ENCODE assay signal across 8 cellular contexts in genomic region chr6:155313602-155314091, GRCh38. TPM values are rescaled to one million over a fixed set of nuclear protein-coding genes. Genes with fewer than 3 reads are reported as not detected.
DNase-seq lines count a peak whose midpoint lies in the region; ATAC-seq lines count a peak whose summit lies in the region.

No MANE protein-coding gene starts in this region.

- peaks cover 18% of the 10 kb centered on the region for H3K4me1 ChIP-seq in GM23248 (ENCODE audit: insufficient read depth)

- H3K27me3 ChIP-seq in GM23248 (replicated peaks; ENCODE audit: insufficient read depth), result no peaks in the 10 kb centered on the region

- peaks cover 38% of the 10 kb centered on the region for H3K36me3 Mint-ChIP-seq in activated T-helper 2 cell treated with anti-CD3 and anti-CD28 coated beads, Interferon-gamma antibody, Interleukin-2, Interleukin-4, amounts not matched to agents 10 μg/mL and 5 μg/mL and 100 μg/mL, durations not matched to agents 14 hours and 24 hours and 36 hours (ENCODE audit: low read depth)
- peaks cover 13% of the 10 kb centered on the region for H3K36me3 Mint-ChIP-seq in stimulated activated memory B cell treated with anti-CD40 and anti-IgM and Interleukin-4, amounts not matched to agents 10 μg/mL and 1 μg/mL and 100 μg/mL, for 72 hours

- peak overlapping the region; percentile 93 for H3K4me2 ChIP-seq in GM23248 (ENCODE audit: unreplicated experiment)

- 1 to 3% methylated on average over 15 of the region's 15 CpGs for WGBS in GM23248 (ENCODE audit: low coverage in 1 of 2, low lambda C conversion rate in 2 of 2, missing lambda C conversion rate in 2 of 2), 2 experiments

- ATAC-seq in stimulated activated memory B cell treated with anti-CD40 and anti-IgM and Interleukin-4, amounts not matched to agents 10 μg/mL and 1 μg/mL and 100 μg/mL, for 72 hours, result peak; percentile 17

- H4K20me1 ChIP-seq in GM23248 (ENCODE audit: insufficient read depth), result no peaks in the 10 kb centered on the region

- H3K27ac ChIP-seq in GM23248, result no peak overlapping the region

- peaks cover 34% of the 10 kb centered on the region for H3K4me1 Mint-ChIP-seq in activated T-helper 2 cell treated with anti-CD3 and anti-CD28 coated beads, Interferon-gamma antibody, Interleukin-2, Interleukin-4, amounts not matched to agents 10 μg/mL and 5 μg/mL and 100 μg/mL, durations not matched to agents 14 hours and 24 hours and 36 hours (ENCODE audit: low read depth)
- H3K4me1 Mint-ChIP-seq in stimulated activated memory B cell treated with anti-CD40 and anti-IgM and Interleukin-4, amounts not matched to agents 10 μg/mL and 1 μg/mL and 100 μg/mL, for 72 hours, result peaks cover 28% of the 10 kb centered on the region

- peak overlapping the region; percentile 93 for H3K27ac Mint-ChIP-seq in activated T-helper 2 cell treated with anti-CD3 and anti-CD28 coated beads, Interferon-gamma antibody, Interleukin-2, Interleukin-4, amounts not matched to agents 10 μg/mL and 5 μg/mL and 100 μg/mL, durations not matched to agents 14 hours and 24 hours and 36 hours
- peak overlapping the region; percentile 93 for H3K27ac Mint-ChIP-seq in stimulated activated memory B cell treated with anti-CD40 and anti-IgM and Interleukin-4, amounts not matched to agents 10 μg/mL and 1 μg/mL and 100 μg/mL, for 72 hours

- peak overlapping the region; percentile 96 for H3K4me3 Mint-ChIP-seq in activated T-helper 2 cell treated with anti-CD3 and anti-CD28 coated beads, Interferon-gamma antibody, Interleukin-2, Interleukin-4, amounts not matched to agents 10 μg/mL and 5 μg/mL and 100 μg/mL, durations not matched to agents 14 hours and 24 hours and 36 hours (ENCODE audit: low read depth)
- peak overlapping the region; percentile 97 for H3K4me3 Mint-ChIP-seq in stimulated activated memory B cell treated with anti-CD40 and anti-IgM and Interleukin-4, amounts not matched to agents 10 μg/mL and 1 μg/mL and 100 μg/mL, for 72 hours

- intact Hi-C loops in activated T-helper 2 cell treated with anti-CD3 and anti-CD28 coated beads, Interferon-gamma antibody, Interleukin-2, Interleukin-4, amounts not matched to agents 10 μg/mL and 5 μg/mL and 100 μg/mL, durations not matched to agents 14 hours and 24 hours and 36 hours (cut with micrococcal nuclease), result loop anchor here (1.0 to 10.0 kb wide), 10 partner anchors 89 to 1711 kb away; partner anchors contain the start of genes ARID1B, SCAF8 and TIAM2

- H3K27me3 Mint-ChIP-seq in activated T-helper 2 cell treated with anti-CD3 and anti-CD28 coated beads, Interferon-gamma antibody, Interleukin-2, Interleukin-4, amounts not matched to agents 10 μg/mL and 5 μg/mL and 100 μg/mL, durations not matched to agents 14 hours and 24 hours and 36 hours (ENCODE audit: low read depth), result no peaks in the 10 kb centered on the region
- H3K27me3 Mint-ChIP-seq in stimulated activated memory B cell treated with anti-CD40 and anti-IgM and Interleukin-4, amounts not matched to agents 10 μg/mL and 1 μg/mL and 100 μg/mL, for 72 hours, result no peaks in the 10 kb centered on the region

- no peaks in the 10 kb centered on the region for H3K36me3 ChIP-seq in GM23248 (ENCODE audit: low read depth)

- peak; percentile 66 for DNase-seq in DMS 273 (lab: John Stamatoyannopoulos, UW; ENCODE audit: unreplicated experiment)
- no peak for DNase-seq in DMS 273 treated with DMSO at 0.1 percent for 48 hours (lab: John Stamatoyannopoulos, UW)
- DNase-seq in GM23248, result peak; percentile 33
- peak; percentile 35 for DNase-seq in LoVo (ENCODE audit: low spot score)
- DNase-seq in activated T-helper 2 cell treated with anti-CD3 and anti-CD28 coated beads, Interferon-gamma antibody, Interleukin-2, Interleukin-4, amounts not matched to agents 10 μg/mL and 5 μg/mL and 100 μg/mL, durations not matched to agents 14 hours and 24 hours and 36 hours (ENCODE audit: low spot score), result no peak
- no peak for DNase-seq in HK-2 (ENCODE audit: unreplicated experiment)

- peaks cover 18% of the 10 kb centered on the region; the same call in 1 of the 2 replicates for H3F3A ChIP-seq in GM23248 (ENCODE audit: insufficient read depth)

- peak overlapping the region; percentile 78 for H3K4me3 ChIP-seq in GM23248
- peak overlapping the region; percentile 98 for H3K4me3 ChIP-seq in iPS-11a (ENCODE audit: low read depth, low read length)

- peak overlapping the region; percentile 90 for H2AFZ ChIP-seq in GM23248

- H3K9me3 Mint-ChIP-seq in activated T-helper 2 cell treated with anti-CD3 and anti-CD28 coated beads, Interferon-gamma antibody, Interleukin-2, Interleukin-4, amounts not matched to agents 10 μg/mL and 5 μg/mL and 100 μg/mL, durations not matched to agents 14 hours and 24 hours and 36 hours, result no peaks in the 10 kb centered on the region
- H3K9me3 Mint-ChIP-seq in stimulated activated memory B cell treated with anti-CD40 and anti-IgM and Interleukin-4, amounts not matched to agents 10 μg/mL and 1 μg/mL and 100 μg/mL, for 72 hours, result no peaks in the 10 kb centered on the region

- H3K9me2 ChIP-seq in GM23248 (ENCODE audit: insufficient read depth), result no peaks in the 10 kb centered on the region

- no peaks in the 10 kb centered on the region for H3K9me3 ChIP-seq in GM23248 (ENCODE audit: low read depth)

- H3K9ac ChIP-seq in GM23248, result peak overlapping the region; percentile 79

- peaks cover 10% of the 10 kb centered on the region for H3K79me2 ChIP-seq in GM23248 (ENCODE audit: insufficient read depth)

- in situ Hi-C loops in GM23248 (cut with MboI), result no loop called here

RNA-seq across cellular contexts. Expression of gene TFB1M, which starts 0.6 kb away (rescaled TPM):
- 9.0 and 14.0 TPM in 2 replicates for total RNA-seq in GM23248 (2014; rRNA removed; shearing (Covaris generic))
- 13.4 and 14.0 TPM in 2 replicates for polyA plus RNA-seq in GM23248 (2016; fragmentation: Nextera tagmentation; extraction: Ambion mirVana)
- total RNA-seq in activated T-helper 2 cell treated with anti-CD3 and anti-CD28 coated beads, Interferon-gamma antibody, Interleukin-2, Interleukin-4, amounts not matched to agents 10 μg/mL and 5 μg/mL and 100 μg/mL, durations not matched to agents 14 hours and 24 hours and 36 hours, result 32.5 and 39.8 TPM in 2 replicates

RNA-seq across cellular contexts. Expression of gene CLDN20, which starts 49.8 kb away (rescaled TPM):
- total RNA-seq in GM23248 (2014; rRNA removed; shearing (Covaris generic)), result not detected in 2 replicates
- not detected in 2 replicates for polyA plus RNA-seq in GM23248 (2016; fragmentation: Nextera tagmentation; extraction: Ambion mirVana)
- total RNA-seq in activated T-helper 2 cell treated with anti-CD3 and anti-CD28 coated beads, Interferon-gamma antibody, Interleukin-2, Interleukin-4, amounts not matched to agents 10 μg/mL and 5 μg/mL and 100 μg/mL, durations not matched to agents 14 hours and 24 hours and 36 hours, result 0.21 TPM in 1 of 2 replicates, not detected in the other

Comparison
In these comparisons a context has a peak if more than half of its experiments do, and no peak if none do; other contexts are left out.
1. DNase-seq: peak in DMS 273 (single experiment), GM23248 (single experiment) and LoVo (single experiment); none in DMS 273 treated with DMSO at 0.1 percent for 48 hours (single experiment), activated T-helper 2 cell treated with anti-CD3 and anti-CD28 coated beads, Interferon-gamma antibody, Interleukin-2, Interleukin-4, amounts not matched to agents 10 μg/mL and 5 μg/mL and 100 μg/mL, durations not matched to agents 14 hours and 24 hours and 36 hours (single experiment) and HK-2 (single experiment).